Comparison of ENCODE assay signal across 8 cellular contexts in the genomic region with DNA sequence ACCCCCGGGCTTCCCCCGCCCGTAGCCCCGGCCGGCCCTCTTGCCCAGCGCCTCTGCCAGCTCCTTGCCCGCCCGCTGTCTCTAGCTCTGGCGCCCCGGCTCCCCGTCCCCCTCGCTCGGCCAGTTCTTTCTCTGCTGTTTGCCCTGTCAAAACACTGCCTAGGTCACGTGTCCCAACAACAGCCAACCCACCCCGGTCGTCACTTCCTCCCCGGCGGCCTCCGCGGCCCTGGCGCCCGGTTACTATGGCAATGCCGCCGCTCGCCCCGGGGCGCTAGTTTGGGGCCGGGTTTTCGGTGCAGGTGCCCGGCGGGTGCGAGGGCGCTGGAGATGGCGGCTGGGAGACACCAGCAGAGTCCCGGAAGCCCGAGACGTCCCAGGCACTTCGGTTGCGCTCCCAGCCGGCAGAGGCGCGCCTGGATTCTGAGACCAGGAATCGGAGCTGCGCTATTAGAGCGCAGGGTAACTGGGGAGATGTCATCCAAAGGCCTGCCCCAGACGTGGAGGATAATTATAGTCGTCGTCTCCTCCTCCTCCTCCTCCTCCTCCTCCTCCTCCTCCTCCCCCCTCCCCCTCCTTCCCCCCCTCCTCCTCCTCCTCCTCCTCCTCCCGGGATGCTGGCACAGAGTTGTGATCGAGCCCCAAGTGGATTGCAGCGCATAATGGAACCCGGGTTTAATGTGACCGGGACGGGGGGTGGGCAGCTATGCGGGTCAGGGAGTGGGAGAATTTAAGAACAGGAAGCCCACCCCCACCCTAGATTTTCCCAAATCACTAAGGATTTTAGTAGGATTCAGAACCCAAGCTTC. TPM values are rescaled to one million over a fixed set of nuclear protein-coding genes. Genes with fewer than 3 reads are reported as not detected.
A peak's percentile ranks its signal among the peaks of the same experiment; 100 is the strongest.
DNase-seq lines count a peak whose midpoint lies in the region; ATAC-seq, FAIRE-seq and TF ChIP-seq lines count a peak whose summit lies in the region.

A gene with protein sequence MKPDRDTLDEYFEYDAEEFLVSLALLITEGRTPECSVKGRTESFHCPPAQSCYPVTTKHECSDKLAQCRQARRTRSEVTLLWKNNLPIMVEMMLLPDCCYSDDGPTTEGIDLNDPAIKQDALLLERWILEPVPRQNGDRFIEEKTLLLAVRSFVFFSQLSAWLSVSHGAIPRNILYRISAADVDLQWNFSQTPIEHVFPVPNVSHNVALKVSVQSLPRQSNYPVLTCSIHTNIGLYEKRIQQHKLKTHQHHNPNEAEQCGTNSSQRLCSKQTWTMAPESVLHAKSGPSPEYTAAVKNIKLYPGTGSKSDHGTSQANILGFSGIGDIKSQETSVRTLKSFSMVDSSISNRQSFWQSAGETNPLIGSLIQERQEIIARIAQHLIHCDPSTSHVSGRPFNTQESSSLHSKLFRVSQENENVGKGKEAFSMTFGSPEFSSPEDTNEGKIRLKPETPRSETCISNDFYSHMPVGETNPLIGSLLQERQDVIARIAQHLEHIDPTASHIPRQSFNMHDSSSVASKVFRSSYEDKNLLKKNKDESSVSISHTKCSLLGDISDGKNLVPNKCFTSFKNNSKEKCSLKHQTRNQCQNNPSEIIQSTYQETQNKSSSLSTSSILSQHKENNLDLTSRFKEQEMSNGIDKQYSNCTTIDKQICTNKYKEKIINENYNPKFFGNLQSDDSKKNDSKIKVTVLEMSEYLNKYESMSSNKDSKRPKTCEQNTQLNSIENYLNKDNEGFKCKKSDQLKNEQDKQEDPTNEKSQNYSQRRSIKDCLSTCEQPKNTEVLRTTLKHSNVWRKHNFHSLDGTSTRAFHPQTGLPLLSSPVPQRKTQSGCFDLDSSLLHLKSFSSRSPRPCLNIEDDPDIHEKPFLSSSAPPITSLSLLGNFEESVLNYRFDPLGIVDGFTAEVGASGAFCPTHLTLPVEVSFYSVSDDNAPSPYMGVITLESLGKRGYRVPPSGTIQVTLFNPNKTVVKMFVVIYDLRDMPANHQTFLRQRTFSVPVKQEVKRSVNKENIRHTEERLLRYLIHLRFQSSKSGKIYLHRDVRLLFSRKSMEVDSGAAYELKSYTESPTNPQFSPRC (minus strand): TSS at position 157 of the 809 bp plus-strand sequence. CDS start 1,367 bp downstream, outside the sequence.

- no peaks in the 10 kb centered on the region for H3K27me3 ChIP-seq in skeletal muscle tissue (ENCODE audit: control insufficient read depth in 3 of 3, insufficient read depth in 3 of 3, low read length in 3 of 3)

- CTCF ChIA-PET in A549 (lab: Yijun Ruan, JAX): interaction anchor here (0.6 to 1.7 kb wide), 11 partner anchors 14 to 440 kb away, joined by 3 to 6 read pairs (median 3); no protein-coding TSS in a partner anchor

- WGBS in A549 (ENCODE audit: missing lambda C conversion rate): 2% methylated on average over 39 of the region's 55 CpGs

- in situ Hi-C loops in T47D (cut with HindIII; ENCODE audit: low pct_unique_long_range_greater_than_20kb, low sequenced_read_pairs): no loop called here

- DNase-seq in A549 (ENCODE audit: low read depth in 1 of 2, low spot score in 1 of 2) (peak; percentile 88 to 90), NCI-H2171 (lab: John Stamatoyannopoulos, UW) (peak; percentile 77), T47D (ENCODE audit: low read depth in 1 of 2, low spot score in 1 of 2) (peak; percentile 73 to 97)

- TF ChIP-seq CTCF in A549 (IDR thresholded peaks at IDR 0.05) (no peak), VCaP (conservative IDR thresholded peaks at IDR 0.05) (no peak; the same call in 1 of the 2 replicates)

- 0 out of 5 replicates have a peak, but pooled peaks of 1 of the 2 experiments have one; percentile 7 for TF ChIP-seq RAD21 in A549 (conservative IDR thresholded peaks at IDR 0.05 in 1 of 2, IDR thresholded peaks at IDR 0.05 in 1 of 2)

- TF ChIP-seq POLR2A in A549 (IDR thresholded peaks at IDR 0.05; ENCODE audit: low read length): no peak

- FAIRE-seq in A549 (lab: Jason Lieb, UNC): no peak

- H3K36me3 ChIP-seq in skeletal muscle tissue (ENCODE audit: control insufficient read depth in 3 of 3, insufficient read depth in 3 of 3, low read length in 3 of 3): peaks cover 4 to 16% (median 13%) of the 10 kb centered on the region in 3 donors

- H3K4me3 ChIP-seq in A549 (peak within 1 kb of the TSS; percentile 89), iPS-18c (ENCODE audit: insufficient read depth, low read depth, low read length) (peak within 1 kb of the TSS; percentile 88), skeletal muscle tissue (ENCODE audit: low read length in 3 of 3) (peak within 1 kb of the TSS; percentile 82 to 86 (median 85))

- peak; percentile 90 to 94 for ATAC-seq in A549
- peak; percentile 44 for ATAC-seq in GM18861 (IDR thresholded peaks at IDR 0.05; ENCODE audit: unreplicated experiment)
- peak; percentile 61 for ATAC-seq in HG03097 (IDR thresholded peaks at IDR 0.05; ENCODE audit: low FRiP score, unreplicated experiment)

- H3K4me1 ChIP-seq in A549 (peaks cover 11% of the 10 kb centered on the region; the same call in 2 of the 3 replicates), skeletal muscle tissue (ENCODE audit: control insufficient read depth in 3 of 3, insufficient read depth in 3 of 3, low read length in 3 of 3) (peaks cover 4 to 25% (median 17%) of the 10 kb centered on the region in 3 donors)

- peak within 1 kb of the TSS; percentile 78 to 94 (median 90) for H3K9ac ChIP-seq in skeletal muscle tissue (ENCODE audit: low read depth in 1 of 3, low read length in 3 of 3)

- H3K9me3 ChIP-seq in A549 (no peaks in the 10 kb centered on the region), iPS-18c (ENCODE audit: control insufficient read depth, insufficient read depth, low read length) (no peaks in the 10 kb centered on the region), skeletal muscle tissue (ENCODE audit: control insufficient read depth in 3 of 3, low read length in 3 of 3) (peaks cover 0 to 2% (median 0%) of the 10 kb centered on the region in 3 donors)

- no peak for TF ChIP-seq EP300 in A549 (IDR thresholded peaks at IDR 0.05)

- peak within 1 kb of the TSS; percentile 69 to 89 for H3K27ac ChIP-seq in A549
- H3K27ac ChIP-seq in VCaP: peak within 1 kb of the TSS; percentile 99
- H3K27ac ChIP-seq in skeletal muscle tissue (ENCODE audit: low read depth, low read length): peak within 1 kb of the TSS; percentile 98

- H3K4me2 ChIP-seq in A549: peak within 1 kb of the TSS; percentile 96

- POLR2A ChIA-PET in A549 (lab: Yijun Ruan, JAX): interaction anchor here (0.8 to 2.3 kb wide), 5 partner anchors 10 to 426 kb away, joined by 3 to 22 read pairs (median 3); partner anchors contain the start of genes ARPP19 and MYO5A

TF ChIP-seq in A549, 52 proteins besides CTCF, POLR2A, EP300 and RAD21:
- TF ChIP-seq MAFK (IDR thresholded peaks at IDR 0.05; ENCODE audit: partially characterized antibody): no peak
- peak in 1 of 2 experiments; percentile 39; a peak in 1 of 5 replicates for TF ChIP-seq JUN (IDR thresholded peaks at IDR 0.05)
- 0 out of 3 replicates have a peak, but pooled peaks have one; percentile 14 for TF ChIP-seq BCL3 (IDR thresholded peaks at IDR 0.05)
- TF ChIP-seq HOXA7 (CRISPR knock-in tag; IDR thresholded peaks at IDR 0.05): no peak
- TF ChIP-seq FOSB (CRISPR knock-in tag; IDR thresholded peaks at IDR 0.05): no peak
- no peak for TF ChIP-seq CHD2 (IDR thresholded peaks at IDR 0.05; ENCODE audit: low read length, partially characterized antibody)
- TF ChIP-seq ZNF302 (CRISPR knock-in tag; IDR thresholded peaks at IDR 0.05): no peak
- TF ChIP-seq SREBF2 (IDR thresholded peaks at IDR 0.05): no peak
- no peak for TF ChIP-seq TFCP2L1 (CRISPR knock-in tag; IDR thresholded peaks at IDR 0.05)
- peak; percentile 78 for TF ChIP-seq RFX5 (IDR thresholded peaks at IDR 0.05)
- TF ChIP-seq, protein P1, sequence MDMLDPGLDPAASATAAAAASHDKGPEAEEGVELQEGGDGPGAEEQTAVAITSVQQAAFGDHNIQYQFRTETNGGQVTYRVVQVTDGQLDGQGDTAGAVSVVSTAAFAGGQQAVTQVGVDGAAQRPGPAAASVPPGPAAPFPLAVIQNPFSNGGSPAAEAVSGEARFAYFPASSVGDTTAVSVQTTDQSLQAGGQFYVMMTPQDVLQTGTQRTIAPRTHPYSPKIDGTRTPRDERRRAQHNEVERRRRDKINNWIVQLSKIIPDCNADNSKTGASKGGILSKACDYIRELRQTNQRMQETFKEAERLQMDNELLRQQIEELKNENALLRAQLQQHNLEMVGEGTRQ (IDR thresholded peaks at IDR 0.05): peak; percentile 97
- TF ChIP-seq PHF8 (IDR thresholded peaks at IDR 0.05; ENCODE audit: borderline replicate concordance, low read depth): peak; percentile 51; the same call in 1 of the 2 replicates
- no peak for TF ChIP-seq SMC3 (IDR thresholded peaks at IDR 0.05)
- TF ChIP-seq ZFP36 (IDR thresholded peaks at IDR 0.05; ENCODE audit: borderline replicate concordance, partially characterized antibody): no peak
- no peak for TF ChIP-seq RCOR1 (IDR thresholded peaks at IDR 0.05; ENCODE audit: low read depth, low read length)
- TF ChIP-seq EHMT2 (IDR thresholded peaks at IDR 0.05; ENCODE audit: low read depth): no peak
- TF ChIP-seq MAX (IDR thresholded peaks at IDR 0.05): peak; percentile 76

RNA-seq across cellular contexts. Expression of the gene that starts here (rescaled TPM):
- polyA plus RNA-seq in A549 (2011; rRNA removed) (22.6 and 25.9 TPM in 2 replicates), A549 (2017; fragmentation: RNase III; extraction: RNeasy Plus Mini Kit Qiagen cat#74134 plus additional on column Dnase treatment) (7.8 to 10.0 TPM (median 9.2 TPM) in 3 replicates)
- polyA plus RNA-seq in A549 (2012; cell fraction: cytosol; rRNA removed): 2.3 and 2.7 TPM in 2 replicates
- polyA plus RNA-seq in A549 (2012; cell fraction: nucleus; rRNA removed): 3.5 and 5.2 TPM in 2 replicates
- polyA minus RNA-seq in A549 (2011; rRNA and poly(A)+ RNA removed): 23.0 and 31.0 TPM in 2 replicates
- total RNA-seq in skeletal muscle tissue: 24.5 TPM

Comparison
In these comparisons a context has a peak if more than half of its experiments do, and no peak if none do; other contexts are left out.
1. Peak in every context shown above with its lines: DNase-seq, ATAC-seq, H3K4me3 ChIP-seq and H3K27ac ChIP-seq.